In genomic region chr1:31055953-31056352, GRCh38 we compare ENCODE assay signal across 1 cellular context.
TF ChIP-seq lines count a peak whose summit lies in the region.

No MANE protein-coding gene starts in this region.

TF ChIP-seq in SK-N-SH, 30 proteins besides CTCF, POLR2A, EP300 and RAD21:
- TF ChIP-seq YY1 (IDR thresholded peaks at IDR 0.05; ENCODE audit: low read depth) (no peak), POLR2AphosphoS5 (IDR thresholded peaks at IDR 0.05; ENCODE audit: low read depth, low read length) (no peak), USF1 (IDR thresholded peaks at IDR 0.05; ENCODE audit: borderline replicate concordance, low read depth) (no peak), MXI1 (IDR thresholded peaks at IDR 0.05; ENCODE audit: low read depth, low read length) (no peak), TAF1 (IDR thresholded peaks at IDR 0.05; ENCODE audit: borderline replicate concordance, low read depth, low read length) (no peak), FOXJ3 (CRISPR knock-in tag; IDR thresholded peaks at IDR 0.05) (no peak)
